21 cellular contexts compared by ENCODE assay signal in genomic region chr16:57473176-57473840, GRCh38. TPM values are rescaled to one million over a fixed set of nuclear protein-coding genes. Genes with fewer than 3 reads are reported as not detected.
A peak's percentile ranks its signal among the peaks of the same experiment; 100 is the strongest.
DNase-seq lines count a peak whose midpoint lies in the region; ATAC-seq, FAIRE-seq and TF ChIP-seq lines count a peak whose summit lies in the region.
"Had no signal": no experiment of that assay in that cellular context is flagged by ENCODE, and none has a peak within 500 bp of the region (broad histone marks: within the 10 kb centered on the region; RNA-seq: fewer than 3 reads in every experiment).

No MANE protein-coding gene starts in this region.

- in situ Hi-C loops in GM18951 (cut with MboI; ENCODE audit: low sequenced_read_pairs, unreplicated experiment): no loop called here

- H2BK20ac ChIP-seq in H1 (ENCODE audit: low read length): no peak overlapping the region; the same call in 1 of the 2 replicates

- WGBS in SK-N-SH (ENCODE audit: low lambda C conversion rate): 91% methylated on average over 4 of the region's 14 CpGs
- 91% methylated on average over 12 of the region's 14 CpGs; no CpG with 5 or more reads in 1 of the 2 experiments for WGBS in H1 (ENCODE audit: extremely low coverage in 1 of 2, insufficient coverage in 1 of 2, insufficient read length in 1 of 2, insufficient replicate concordance in 2 of 2, low coverage in 1 of 2, low lambda C conversion rate in 2 of 2, missing lambda C conversion rate in 1 of 2), 2 experiments

- H3K14ac ChIP-seq in H1 (ENCODE audit: insufficient read length): no peak overlapping the region

- H3K27ac ChIP-seq in SK-N-SH (ENCODE audit: low read depth in 2 of 2, low read length in 1 of 2) (peak overlapping the region in 1 of 2 experiments; percentile 95; a peak in 2 of 4 replicates), H1 (ENCODE audit: low read depth, low read length) (no peak overlapping the region; the same call in 1 of the 2 replicates), neutrophil (peak overlapping the region; percentile 80)
- H3K27ac ChIP-seq: esophagus squamous epithelium, HL-60 had no signal

- 0 out of 2 replicates have a peak overlapping the region, but pooled peaks have one; percentile 0 for H2BK15ac ChIP-seq in H1 (ENCODE audit: low read length)

- 0 out of 2 replicates have a peak overlapping the region, but pooled peaks have one; percentile 10 for H2BK5ac ChIP-seq in H1 (ENCODE audit: low read depth, low read length)

- H3K9me3 ChIP-seq in SK-N-SH (no peaks in the 10 kb centered on the region), H1 (ENCODE audit: insufficient read depth in 2 of 2, low read depth in 1 of 2, low read length in 1 of 2) (no peaks in the 10 kb centered on the region), neutrophil (no peaks in the 10 kb centered on the region)
- H3K9me3 ChIP-seq: esophagus squamous epithelium, vagina had no signal

- peak; percentile 23 for TF ChIP-seq POLR2A in GM18951 (IDR thresholded peaks at IDR 0.05; ENCODE audit: extremely low read depth, insufficient read depth, insufficient read length)
- no peak for TF ChIP-seq POLR2A in H1 (IDR thresholded peaks at IDR 0.05; ENCODE audit: control extremely low read depth in 1 of 2, low read depth in 2 of 2, low read length in 2 of 2)

- H3K23ac ChIP-seq in H1 (ENCODE audit: insufficient read length): no peak overlapping the region

- 0 out of 2 replicates have a peak, but pooled peaks cover 3% of the 10 kb centered on the region for H3K79me1 ChIP-seq in H1 (ENCODE audit: low read depth, low read length)

- peak; percentile 3; the same call in 2 of the 3 replicates for ATAC-seq in SK-N-SH treated with all-trans-retinoic acid at 6 μM for 48 hours
- no peak for ATAC-seq in GM21723 (IDR thresholded peaks at IDR 0.05; ENCODE audit: unreplicated experiment)
- ATAC-seq: activated naive CD4-positive, alpha-beta T cell treated with anti-CD3 and anti-CD28 coated beads, Interleukin-2, amount 50 U/mL, for 72 hours had no signal

- H3K79me2 ChIP-seq in SK-N-SH (ENCODE audit: insufficient read depth): peaks cover 7% of the 10 kb centered on the region; the same call in 1 of the 2 replicates
- H3K79me2 ChIP-seq in H1 (ENCODE audit: control insufficient read depth in 1 of 2, insufficient read depth in 2 of 2, low read length in 2 of 2): no peaks in the 10 kb centered on the region

- H3K36me3 ChIP-seq in SK-N-SH (replicated peaks in 1 of 2; ENCODE audit: control insufficient read depth in 1 of 2, insufficient read depth in 2 of 2, low read length in 1 of 2) (peaks cover 27 to 62% of the 10 kb centered on the region in 2 experiments), H1 (ENCODE audit: control insufficient read depth in 2 of 4, insufficient read depth in 4 of 4, low read length in 3 of 4) (peaks cover 16 to 44% (median 31%) of the 10 kb centered on the region in 4 experiments), neutrophil (peaks cover 36% of the 10 kb centered on the region)

- no peak for FAIRE-seq in H1 (lab: Jason Lieb, UNC)
- FAIRE-seq: frontal cortex had no signal

- H3K23me2 ChIP-seq in H1 (ENCODE audit: low read depth, low read length): no peaks in the 10 kb centered on the region; the same call in 1 of the 2 replicates

- H3K18ac ChIP-seq in H1 (ENCODE audit: extremely low read depth, low read length): no peak overlapping the region

- CTCF ChIA-PET in SK-N-SH (lab: Yijun Ruan, JAX) (interaction anchor here (0.9 to 21.0 kb wide), 6 partner anchors 9 to 54 kb away, joined by 3 to 354 read pairs (median 7); partner anchors contain the start of gene POLR2C), H1 (lab: Charles Lee; ENCODE audit: partially characterized antibody) (interaction anchor here (0.6 to 15.0 kb wide), 7 partner anchors 12 to 172 kb away, joined by 3 to 210 read pairs (median 4); partner anchors contain the start of gene POLR2C)

- H3K4ac ChIP-seq in H1 (replicated peaks; ENCODE audit: insufficient read length, low read depth, low read length): no peak overlapping the region

- no peak overlapping the region for H2BK120ac ChIP-seq in H1 (replicated peaks; ENCODE audit: low read depth, low read length)

- no peaks in the 10 kb centered on the region for H3K9me2 ChIP-seq in SK-N-SH

- no peak overlapping the region for H2AK5ac ChIP-seq in H1 (ENCODE audit: low read depth, low read length)

- no peak overlapping the region for H3K56ac ChIP-seq in H1 (replicated peaks; ENCODE audit: insufficient read length, low read depth, low read length)

- TF ChIP-seq EP300 in SK-N-SH (IDR thresholded peaks at IDR 0.05; ENCODE audit: borderline replicate concordance in 1 of 2, low read depth in 1 of 2, low read length in 1 of 2) (no peak), H1 (IDR thresholded peaks at IDR 0.05; ENCODE audit: borderline replicate concordance in 1 of 2, low read depth in 2 of 2, low read length in 2 of 2) (no peak)

- H3K27me3 ChIP-seq in SK-N-SH (ENCODE audit: insufficient read depth) (no peaks in the 10 kb centered on the region), H1 (replicated peaks in 1 of 4; ENCODE audit: control insufficient read depth in 3 of 4, extremely low read depth in 1 of 4, insufficient read depth in 3 of 4, low read length in 3 of 4) (no peaks in the 10 kb centered on the region; a peak in 1 of 7 replicates), neutrophil (peaks cover 15% of the 10 kb centered on the region)
- H3K27me3 ChIP-seq: esophagus squamous epithelium, vagina had no signal

- peak overlapping the region; percentile 88; the same call in 1 of the 2 replicates for H2BK12ac ChIP-seq in H1 (ENCODE audit: low read depth, low read length)

- H2AFZ ChIP-seq in SK-N-SH (ENCODE audit: low read depth) (no peak overlapping the region), H1 (ENCODE audit: low read length) (no peak overlapping the region)

- H3K9ac ChIP-seq in SK-N-SH (no peak overlapping the region), H1 (replicated peaks in 1 of 4; ENCODE audit: extremely low read depth in 1 of 4, low read depth in 3 of 4, low read length in 3 of 4) (no peak overlapping the region)

- H3K4me1 ChIP-seq in SK-N-SH (ENCODE audit: control insufficient read depth in 1 of 2, insufficient read depth in 2 of 2, low read depth in 1 of 2, low read length in 1 of 2) (peaks cover 0 to 86% of the 10 kb centered on the region in 2 experiments; a peak in 2 of 4 replicates), H1 (replicated peaks in 1 of 4; ENCODE audit: control insufficient read depth in 3 of 4, insufficient read depth in 4 of 4, low read length in 3 of 4) (peaks cover 10 to 54% (median 43%) of the 10 kb centered on the region in 4 experiments), neutrophil (ENCODE audit: control insufficient read depth in 1 of 2, insufficient read depth in 1 of 2, low read depth in 1 of 2, low read length in 1 of 2) (peaks cover 57 to 75% of the 10 kb centered on the region in 2 experiments)

- POLR2A ChIA-PET in SK-N-SH (lab: Yijun Ruan, JAX): interaction anchor here (1.5 to 5.1 kb wide), 5 partner anchors 10 to 41 kb away, joined by 7 to 52 read pairs (median 10); partner anchors contain the start of genes CIAPIN1, COQ9, DOK4 and POLR2C
- POLR2A ChIA-PET in H1 (lab: Charles Lee; ENCODE audit: partially characterized antibody): interaction anchor here (0.9 to 10.3 kb wide), 9 partner anchors 8 to 61 kb away, joined by 3 to 67 read pairs (median 5); partner anchors contain the start of genes DOK4 and POLR2C

- TF ChIP-seq RAD21 in SK-N-SH (IDR thresholded peaks at IDR 0.05; ENCODE audit: low read length) (no peak), H1 (IDR thresholded peaks at IDR 0.05 in 1 of 2, conservative IDR thresholded peaks at IDR 0.05 in 1 of 2; ENCODE audit: low read depth in 2 of 2, low read length in 2 of 2) (no peak)

- DNase-seq in SK-N-SH: no peak
- no peak for DNase-seq in H1 (ENCODE audit: low read depth in 1 of 2, low spot score in 2 of 2)
- no peak for DNase-seq in NCI-H2029 treated with DMSO at 0.1 percent for 48 hours (lab: John Stamatoyannopoulos, UW)
- DNase-seq in DMS53 treated with DMSO at 0.1 percent for 48 hours (lab: John Stamatoyannopoulos, UW; ENCODE audit: unreplicated experiment): no peak
- DNase-seq: activated CD4-positive, alpha-beta T cell treated with anti-CD3 and anti-CD28 coated beads, Interleukin-2, amount 50 U/mL, for 1 hour; cortex of kidney; DMS79 treated with DMSO at 0.1 percent for 48 hours; esophagus squamous epithelium; NCI-H1092; NCI-H187; NCI-H526; SHP77 treated with DMSO at 0.1 percent for 48 hours; T1000 had no signal

- peaks cover 4% of the 10 kb centered on the region for H3F3A ChIP-seq in SK-N-SH (replicated peaks; ENCODE audit: insufficient read depth)

- peak overlapping the region; percentile 17 for H4K91ac ChIP-seq in H1 (replicated peaks; ENCODE audit: insufficient read length, low read length)

- 0 out of 2 replicates have a peak overlapping the region, but pooled peaks have one; percentile 29 for H4K8ac ChIP-seq in H1 (ENCODE audit: extremely low read depth, insufficient read depth, low read length)

- no peak overlapping the region for H3K4me2 ChIP-seq in SK-N-SH
- H3K4me2 ChIP-seq in H1 (ENCODE audit: insufficient read depth in 1 of 2, low read depth in 2 of 2, low read length in 2 of 2): peak overlapping the region in 1 of 2 experiments; percentile 15; a peak in 1 of 4 replicates

- H4K20me1 ChIP-seq in SK-N-SH (ENCODE audit: insufficient read depth) (0 out of 2 replicates have a peak, but pooled peaks cover 9% of the 10 kb centered on the region), H1 (replicated peaks in 1 of 2; ENCODE audit: control insufficient read depth in 1 of 2, insufficient read depth in 2 of 2, low read length in 2 of 2) (peaks cover 3% of the 10 kb centered on the region in 2 experiments)

- no peak overlapping the region for H4K5ac ChIP-seq in H1 (ENCODE audit: insufficient read length, low read depth, low read length)

- no peak overlapping the region for H3K4me3 ChIP-seq in SK-N-SH (ENCODE audit: low read depth in 2 of 2, low read length in 1 of 2)
- no peak overlapping the region for H3K4me3 ChIP-seq in H1 (ENCODE audit: extremely low read depth in 1 of 4, insufficient read depth in 2 of 4, low read depth in 3 of 4, low read length in 4 of 4)
- H3K4me3 ChIP-seq in neutrophil (ENCODE audit: low read depth in 1 of 2, low read length in 1 of 2): no peak overlapping the region
- H3K4me3 ChIP-seq: esophagus squamous epithelium, vagina had no signal

- TF ChIP-seq CTCF in SK-N-SH (IDR thresholded peaks at IDR 0.05) (no peak), H1 (IDR thresholded peaks at IDR 0.05; ENCODE audit: control extremely low read depth in 1 of 3, insufficient read depth in 1 of 3, low read depth in 1 of 3, low read length in 3 of 3) (no peak), neutrophil (IDR thresholded peaks at IDR 0.05) (no peak)

RNA-seq across cellular contexts. Expression of gene POLR2C, which starts 10.8 kb away (rescaled TPM):
- 160 and 178 TPM in 2 replicates for polyA plus RNA-seq in SK-N-SH (2012; rRNA removed)
- 117 and 162 TPM in 2 replicates for polyA plus RNA-seq in SK-N-SH (2012; cell fraction: cytosol; rRNA removed)
- 98.6 and 138 TPM in 2 replicates for polyA plus RNA-seq in SK-N-SH (2012; cell fraction: nucleus; rRNA removed)
- 71.2 and 72.5 TPM in 2 replicates for total RNA-seq in H1 (2021; fragmentation: NEBNext Ultra II Directional; extraction: Animal tissue kit (Norgen Biotek cat#: 25700))
- polyA plus RNA-seq in H1 (2011; rRNA removed): 132 and 149 TPM in 2 replicates
- polyA plus RNA-seq in H1 (2011; cell fraction: cytosol; rRNA removed): 174 TPM
- polyA plus RNA-seq in H1 (2011; cell fraction: nucleus; rRNA removed): 155 TPM
- 73.1 to 103 TPM (median 99.7 TPM) in 4 replicates for polyA plus RNA-seq in H1 (2012, experiment 1 of 2)
- polyA plus RNA-seq in H1 (2012, experiment 2 of 2): 88.7 TPM
- 41.8 TPM for polyA plus RNA-seq in H1 (2013, experiment 1 of 2)
- 43.3 TPM for polyA plus RNA-seq in H1 (2013, experiment 2 of 2)
- polyA minus RNA-seq in H1 (2011; rRNA and poly(A)+ RNA removed): 234 and 245 TPM in 2 replicates
- 126 TPM for polyA minus RNA-seq in H1 (2011; cell fraction: cytosol; rRNA and poly(A)+ RNA removed)
- 89.2 TPM for polyA minus RNA-seq in H1 (2011; cell fraction: nucleus; rRNA and poly(A)+ RNA removed)

RNA-seq across cellular contexts. Expression of gene DOK4, which starts 13.0 kb away (rescaled TPM):
- polyA plus RNA-seq in SK-N-SH (2012; rRNA removed): 28.4 and 36.9 TPM in 2 replicates
- 15.8 and 25.8 TPM in 2 replicates for polyA plus RNA-seq in SK-N-SH (2012; cell fraction: cytosol; rRNA removed)
- 45.1 and 47.5 TPM in 2 replicates for polyA plus RNA-seq in SK-N-SH (2012; cell fraction: nucleus; rRNA removed)
- total RNA-seq in H1 (2021; fragmentation: NEBNext Ultra II Directional; extraction: Animal tissue kit (Norgen Biotek cat#: 25700)): 28.9 and 29.9 TPM in 2 replicates
- 24.0 and 29.5 TPM in 2 replicates for polyA plus RNA-seq in H1 (2011; rRNA removed)
- 30.4 TPM for polyA plus RNA-seq in H1 (2011; cell fraction: cytosol; rRNA removed)
- 46.7 TPM for polyA plus RNA-seq in H1 (2011; cell fraction: nucleus; rRNA removed)
- 20.5 to 27.4 TPM (median 25.8 TPM) in 4 replicates for polyA plus RNA-seq in H1 (2012, experiment 1 of 2)
- polyA plus RNA-seq in H1 (2012, experiment 2 of 2): 20.5 TPM
- polyA plus RNA-seq in H1 (2013, experiment 1 of 2): 13.6 TPM
- polyA plus RNA-seq in H1 (2013, experiment 2 of 2): 13.6 TPM
- 24.3 and 27.0 TPM in 2 replicates for polyA minus RNA-seq in H1 (2011; rRNA and poly(A)+ RNA removed)
- 14.3 TPM for polyA minus RNA-seq in H1 (2011; cell fraction: cytosol; rRNA and poly(A)+ RNA removed)
- polyA minus RNA-seq in H1 (2011; cell fraction: nucleus; rRNA and poly(A)+ RNA removed): 11.3 TPM

RNA-seq across cellular contexts. Expression of gene COQ9, which starts 26.0 kb away (rescaled TPM):
- polyA plus RNA-seq in SK-N-SH (2012; rRNA removed): 81.2 and 104 TPM in 2 replicates
- 67.5 and 76.5 TPM in 2 replicates for polyA plus RNA-seq in SK-N-SH (2012; cell fraction: cytosol; rRNA removed)
- polyA plus RNA-seq in SK-N-SH (2012; cell fraction: nucleus; rRNA removed): 127 and 149 TPM in 2 replicates
- total RNA-seq in H1 (2021; fragmentation: NEBNext Ultra II Directional; extraction: Animal tissue kit (Norgen Biotek cat#: 25700)): 31.7 and 33.3 TPM in 2 replicates
- polyA plus RNA-seq in H1 (2011; rRNA removed): 47.9 and 60.3 TPM in 2 replicates
- polyA plus RNA-seq in H1 (2011; cell fraction: cytosol; rRNA removed): 64.5 TPM
- polyA plus RNA-seq in H1 (2011; cell fraction: nucleus; rRNA removed): 77.8 TPM
- polyA plus RNA-seq in H1 (2012, experiment 1 of 2): 35.5 to 44.0 TPM (median 38.3 TPM) in 4 replicates
- 36.3 TPM for polyA plus RNA-seq in H1 (2012, experiment 2 of 2)
- polyA plus RNA-seq in H1 (2013, experiment 1 of 2): 29.5 TPM
- 29.6 TPM for polyA plus RNA-seq in H1 (2013, experiment 2 of 2)
- polyA minus RNA-seq in H1 (2011; rRNA and poly(A)+ RNA removed): 46.9 and 50.7 TPM in 2 replicates
- 25.1 TPM for polyA minus RNA-seq in H1 (2011; cell fraction: cytosol; rRNA and poly(A)+ RNA removed)
- 25.1 TPM for polyA minus RNA-seq in H1 (2011; cell fraction: nucleus; rRNA and poly(A)+ RNA removed)

RNA-seq across cellular contexts. Expression of gene CIAPIN1, which starts 26.1 kb away (rescaled TPM):
- 43.6 and 63.3 TPM in 2 replicates for polyA plus RNA-seq in SK-N-SH (2012; rRNA removed)
- 45.7 and 48.3 TPM in 2 replicates for polyA plus RNA-seq in SK-N-SH (2012; cell fraction: cytosol; rRNA removed)
- polyA plus RNA-seq in SK-N-SH (2012; cell fraction: nucleus; rRNA removed): 49.1 and 64.3 TPM in 2 replicates
- total RNA-seq in H1 (2021; fragmentation: NEBNext Ultra II Directional; extraction: Animal tissue kit (Norgen Biotek cat#: 25700)): 83.6 and 90.7 TPM in 2 replicates
- polyA plus RNA-seq in H1 (2011; rRNA removed): 64.0 and 76.8 TPM in 2 replicates
- polyA plus RNA-seq in H1 (2011; cell fraction: cytosol; rRNA removed): 74.2 TPM
- 56.1 TPM for polyA plus RNA-seq in H1 (2011; cell fraction: nucleus; rRNA removed)
- 72.0 to 81.5 TPM (median 74.4 TPM) in 4 replicates for polyA plus RNA-seq in H1 (2012, experiment 1 of 2)
- polyA plus RNA-seq in H1 (2012, experiment 2 of 2): 84.8 TPM
- polyA plus RNA-seq in H1 (2013, experiment 1 of 2): 45.2 TPM
- polyA plus RNA-seq in H1 (2013, experiment 2 of 2): 43.4 TPM
- polyA minus RNA-seq in H1 (2011; rRNA and poly(A)+ RNA removed): 71.0 and 75.1 TPM in 2 replicates
- 26.4 TPM for polyA minus RNA-seq in H1 (2011; cell fraction: cytosol; rRNA and poly(A)+ RNA removed)
- 30.0 TPM for polyA minus RNA-seq in H1 (2011; cell fraction: nucleus; rRNA and poly(A)+ RNA removed)
